ENCODE assay signal across 8 cellular contexts in the genomic region with DNA sequence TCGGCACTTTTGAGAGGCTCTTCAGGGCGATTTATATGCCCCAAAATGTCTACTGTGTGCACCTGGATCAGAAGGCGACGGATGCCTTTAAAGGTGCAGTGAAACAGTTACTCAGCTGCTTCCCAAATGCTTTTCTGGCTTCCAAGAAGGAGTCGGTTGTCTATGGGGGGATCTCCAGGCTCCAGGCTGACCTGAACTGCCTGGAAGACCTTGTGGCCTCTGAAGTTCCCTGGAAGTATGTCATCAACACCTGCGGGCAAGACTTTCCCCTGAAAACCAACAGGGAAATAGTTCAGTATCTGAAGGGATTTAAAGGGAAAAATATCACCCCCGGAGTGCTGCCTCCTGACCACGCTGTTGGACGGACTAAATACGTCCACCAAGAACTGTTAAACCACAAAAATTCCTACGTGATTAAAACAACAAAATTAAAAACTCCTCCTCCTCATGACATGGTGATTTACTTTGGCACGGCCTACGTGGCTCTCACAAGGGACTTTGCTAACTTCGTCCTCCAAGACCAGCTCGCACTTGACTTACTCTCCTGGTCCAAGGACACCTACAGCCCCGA. TPM values are rescaled to one million over a fixed set of nuclear protein-coding genes. Genes with fewer than 3 reads are reported as not detected.
DNase-seq lines count a peak whose midpoint lies in the region.

No MANE protein-coding gene starts in this region.

- no peak overlapping the region for H3K9ac ChIP-seq in neuronal stem cell (ENCODE audit: low read depth, low read length, poor library complexity)

- H3K4me1 Mint-ChIP-seq in dendritic cell treated with granulocyte-macrophage colony-stimulating factor and Interleukin-4, amounts not matched to agents 40 ng/mL and 50 ng/mL, for 4 days (ENCODE audit: low read depth): peaks cover 64% of the 10 kb centered on the region

- no peak overlapping the region for H3K18ac ChIP-seq in neuronal stem cell (ENCODE audit: low read length)

- no peaks in the 10 kb centered on the region for H3K27me3 ChIP-seq in neuronal stem cell (ENCODE audit: control insufficient read depth in 3 of 3, insufficient read depth in 3 of 3, low read depth in 1 of 3, low read length in 3 of 3)
- H3K27me3 ChIP-seq in H7 (ENCODE audit: control insufficient read depth, insufficient read depth, low read length): no peaks in the 10 kb centered on the region

- no peak overlapping the region for H3K4ac ChIP-seq in neuronal stem cell (ENCODE audit: low read length)

- no peak overlapping the region for H2BK120ac ChIP-seq in neuronal stem cell (ENCODE audit: low read depth, low read length)

- no peak overlapping the region for H3K14ac ChIP-seq in neuronal stem cell (ENCODE audit: low read length)

- no peak overlapping the region for H3K27ac ChIP-seq in neuronal stem cell (replicated peaks; ENCODE audit: low read length)

- H2BK12ac ChIP-seq in neuronal stem cell (ENCODE audit: low read length): no peak overlapping the region

- H4K91ac ChIP-seq in neuronal stem cell (ENCODE audit: low read depth, low read length, poor library complexity): no peak overlapping the region

- H3K36me3 ChIP-seq in neuronal stem cell (replicated peaks in 1 of 2; ENCODE audit: control insufficient read depth in 2 of 2, insufficient read depth in 2 of 2, low read length in 2 of 2) (no peaks in the 10 kb centered on the region), H7 (replicated peaks; ENCODE audit: control insufficient read depth, insufficient read depth, low read length) (no peaks in the 10 kb centered on the region)

- H3K4me1 ChIP-seq in neuronal stem cell (ENCODE audit: control insufficient read depth in 2 of 2, insufficient read depth in 1 of 2, low read depth in 1 of 2, low read length in 2 of 2): peaks cover 3 to 8% of the 10 kb centered on the region in 2 donors

- no peaks in the 10 kb centered on the region for H3K27me3 Mint-ChIP-seq in dendritic cell treated with granulocyte-macrophage colony-stimulating factor and Interleukin-4, amounts not matched to agents 40 ng/mL and 50 ng/mL, for 4 days

- H3K27ac Mint-ChIP-seq in dendritic cell treated with granulocyte-macrophage colony-stimulating factor and Interleukin-4, amounts not matched to agents 40 ng/mL and 50 ng/mL, for 4 days: peak overlapping the region; percentile 86

- H2AK5ac ChIP-seq in neuronal stem cell (ENCODE audit: low read depth, low read length): no peak overlapping the region

- no peak overlapping the region for H3K4me2 ChIP-seq in neuronal stem cell (ENCODE audit: insufficient read depth, low read length, poor library complexity, severe bottlenecking)

- no peaks in the 10 kb centered on the region for H3K9me3 Mint-ChIP-seq in dendritic cell treated with granulocyte-macrophage colony-stimulating factor and Interleukin-4, amounts not matched to agents 40 ng/mL and 50 ng/mL, for 4 days

- H3K4me3 Mint-ChIP-seq in dendritic cell treated with granulocyte-macrophage colony-stimulating factor and Interleukin-4, amounts not matched to agents 40 ng/mL and 50 ng/mL, for 4 days: peak overlapping the region; percentile 91

- no peak overlapping the region for H3K23ac ChIP-seq in neuronal stem cell (ENCODE audit: low read depth, low read length, poor library complexity)

- peaks cover 27% of the 10 kb centered on the region for H3K36me3 Mint-ChIP-seq in dendritic cell treated with granulocyte-macrophage colony-stimulating factor and Interleukin-4, amounts not matched to agents 40 ng/mL and 50 ng/mL, for 4 days (ENCODE audit: low read depth)

- WGBS in neuronal stem cell (ENCODE audit: extremely low coverage in 2 of 2, insufficient read length in 2 of 2, insufficient replicate concordance in 1 of 2), 2 donors: no CpG with 5 or more reads among the region's 16 CpGs

- no peaks in the 10 kb centered on the region for H3K79me1 ChIP-seq in neuronal stem cell (ENCODE audit: low read depth, low read length)

- no peak overlapping the region for H2BK15ac ChIP-seq in neuronal stem cell (ENCODE audit: low read length)

- DNase-seq in CD1c-positive myeloid dendritic cell (ENCODE audit: extremely low spot score) (peak; percentile 22), M059J (ENCODE audit: low read depth) (peak; percentile 83), neuronal stem cell (ENCODE audit: low spot score) (no peak), SW480 (ENCODE audit: low spot score) (no peak), SHP77 treated with DMSO at 0.1 percent for 48 hours (lab: John Stamatoyannopoulos, UW) (no peak), OCI-M1 (lab: John Stamatoyannopoulos, UW) (no peak), H7 (no peak)

- H2AFZ ChIP-seq in neuronal stem cell (ENCODE audit: low read length): peak overlapping the region; percentile 88

- H4K8ac ChIP-seq in neuronal stem cell (ENCODE audit: low read depth, low read length): no peak overlapping the region

- H3K4me3 ChIP-seq in neuronal stem cell (ENCODE audit: low read length in 2 of 2): no peak overlapping the region
- no peak overlapping the region for H3K4me3 ChIP-seq in H7 (ENCODE audit: insufficient read depth, low read depth, low read length)

- no peaks in the 10 kb centered on the region for H3K9me3 ChIP-seq in neuronal stem cell (replicated peaks in 1 of 2; ENCODE audit: control insufficient read depth in 2 of 2, insufficient read depth in 1 of 2, low read depth in 1 of 2, low read length in 2 of 2)

- no peak overlapping the region for H2BK5ac ChIP-seq in neuronal stem cell (ENCODE audit: low read length)

- intact Hi-C loops in dendritic cell treated with granulocyte-macrophage colony-stimulating factor and Interleukin-4, amounts not matched to agents 40 ng/mL and 50 ng/mL, for 4 days (cut with micrococcal nuclease): loop anchor here (5.0 kb wide), 1 partner anchor 163 kb away; a partner anchor contains a TSS

RNA-seq across cellular contexts. Expression of a gene that starts 8.2 kb away (rescaled TPM):
- total RNA-seq in M059J (2014; rRNA removed; shearing (Covaris generic)): 22.2 and 22.5 TPM in 2 replicates
- 20.2 TPM for polyA plus RNA-seq in neuronal stem cell (2013, experiment 1 of 2)
- polyA plus RNA-seq in neuronal stem cell (2013, experiment 2 of 2): 20.7 TPM
- 33.4 and 52.5 TPM in 2 replicates for total RNA-seq in H7 (2014; rRNA removed; shearing (Covaris generic))

Comparison
In these comparisons a context has a peak if more than half of its experiments do, and no peak if none do; other contexts are left out.
1. DNase-seq: peak in CD1c-positive myeloid dendritic cell (single experiment) and M059J (single experiment); none in neuronal stem cell (single experiment), SW480 (single experiment), SHP77 treated with DMSO at 0.1 percent for 48 hours (single experiment), OCI-M1 (single experiment) and H7 (single experiment).